In the genomic region with DNA sequence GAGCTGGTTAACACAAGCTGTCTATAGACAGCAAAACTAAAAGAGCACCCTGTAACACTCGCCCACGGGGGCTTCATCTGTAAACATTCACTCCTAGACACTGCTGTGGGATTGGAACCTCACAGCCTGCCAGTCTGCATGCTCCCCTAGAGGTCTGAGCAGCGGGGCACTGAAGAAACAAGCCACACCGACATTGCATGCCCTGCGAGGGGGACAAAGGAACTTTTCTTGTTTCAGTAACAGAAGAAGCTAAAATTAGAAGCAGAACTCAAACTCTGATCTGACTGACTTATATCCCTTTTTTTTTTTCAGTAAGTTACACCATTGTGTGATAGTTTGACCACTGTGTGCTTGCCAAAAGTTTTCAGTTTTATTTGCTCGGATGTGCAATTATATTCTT, we compare ENCODE assay signal across 8 cellular contexts.
A peak's percentile ranks its signal among the peaks of the same experiment; 100 is the strongest.
DNase-seq lines count a peak whose midpoint lies in the region; ATAC-seq and TF ChIP-seq lines count a peak whose summit lies in the region.
"Had no signal": no experiment of that assay in that cellular context is flagged by ENCODE, and none has a peak within 500 bp of the region (broad histone marks: within the 10 kb centered on the region; RNA-seq: fewer than 3 reads in every experiment).

No MANE protein-coding gene starts in this region.

- H3K4me2 ChIP-seq in mammary epithelial cell (ENCODE audit: insufficient read depth, low read depth, low read length) = no peak overlapping the region

- H3K9ac ChIP-seq in mammary epithelial cell (ENCODE audit: insufficient read depth, low read length) (no peak overlapping the region), liver (ENCODE audit: low read depth in 1 of 2, low read length in 2 of 2) (no peak overlapping the region)

- peak overlapping the region; percentile 55 for H2AFZ ChIP-seq in mammary epithelial cell (ENCODE audit: low read depth, low read length)

- dilution Hi-C loops in mammary epithelial cell (cut with HindIII; ENCODE audit: low sequenced_read_pairs) = no loop called here

- H3K27ac ChIP-seq in mammary epithelial cell (ENCODE audit: insufficient read depth, low read depth, low read length) (no peak overlapping the region), liver (ENCODE audit: low read depth in 1 of 2, low read length in 2 of 2) (peak overlapping the region; percentile 32 to 51), thoracic aorta (peak overlapping the region; percentile 64 to 73)

- no peaks in the 10 kb centered on the region for H3K27me3 ChIP-seq in mammary epithelial cell (ENCODE audit: insufficient read depth, low read length)
- H3K27me3 ChIP-seq in liver (ENCODE audit: control insufficient read depth in 4 of 4, insufficient read depth in 4 of 4, low read length in 3 of 4) = no peaks in the 10 kb centered on the region
- no peaks in the 10 kb centered on the region for H3K27me3 ChIP-seq in thoracic aorta (replicated peaks; ENCODE audit: insufficient read depth)

- in situ Hi-C loops in KBM-7 (cut with MboI; ENCODE audit: low pct_unique_long_range_greater_than_20kb, low sequenced_read_pairs) (no loop called here), mammary epithelial cell (cut with MboI; ENCODE audit: low sequenced_read_pairs in 2 of 2) (no loop called here)

- 25% methylated on average over 6 of the region's 6 CpGs for WGBS in mammary epithelial cell (ENCODE audit: low coverage, missing lambda C conversion rate)
- WGBS in liver = 42% methylated on average over 6 of the region's 6 CpGs

- TSS peak; percentile 91 for BruUV-seq in mammary epithelial cell (replicated peaks; lab: Mats Ljungman, UMichigan)

- peaks cover 3% of the 10 kb centered on the region for H3K4me1 ChIP-seq in mammary epithelial cell (ENCODE audit: insufficient read depth, low read length)
- H3K4me1 ChIP-seq in liver (ENCODE audit: control insufficient read depth in 4 of 4, insufficient read depth in 4 of 4, low read length in 3 of 4) = peaks cover 8 to 27% (median 15%) of the 10 kb centered on the region in 4 donors
- peaks cover 46 to 74% of the 10 kb centered on the region in 2 donors for H3K4me1 ChIP-seq in thoracic aorta (ENCODE audit: control insufficient read depth in 1 of 2, low read depth in 2 of 2)

- TF ChIP-seq CTCF in mammary epithelial cell (conservative IDR thresholded peaks at IDR 0.05 in 1 of 2, IDR thresholded peaks at IDR 0.05 in 1 of 2; ENCODE audit: extremely low read depth in 1 of 2, insufficient read depth in 1 of 2, low read depth in 1 of 2, low read length in 2 of 2) (no peak), liver (IDR thresholded peaks at IDR 0.05; ENCODE audit: low read depth, low read length, missing input control) (no peak), thoracic aorta (IDR thresholded peaks at IDR 0.05) (no peak)

- TF ChIP-seq RAD21 in liver (IDR thresholded peaks at IDR 0.05) = no peak

- no peak for ATAC-seq in thoracic aorta (ENCODE audit: insufficient number of reproducible peaks, low FRiP score, low read depth)
- no peak for ATAC-seq in GM18517 (IDR thresholded peaks at IDR 0.05; ENCODE audit: unreplicated experiment)

- H3K9me3 ChIP-seq in mammary epithelial cell (replicated peaks; ENCODE audit: insufficient read depth, low read length) (no peaks in the 10 kb centered on the region), liver (ENCODE audit: control insufficient read depth in 4 of 4, low read length in 3 of 4) (no peaks in the 10 kb centered on the region), thoracic aorta (no peaks in the 10 kb centered on the region)

- H3K79me2 ChIP-seq in mammary epithelial cell (ENCODE audit: insufficient read depth, low read length) = peaks cover 21% of the 10 kb centered on the region

- no peak overlapping the region for H3K4me3 ChIP-seq in mammary epithelial cell (replicated peaks in 1 of 3; ENCODE audit: insufficient read depth in 1 of 3, low read depth in 2 of 3, low read length in 3 of 3)
- no peak overlapping the region for H3K4me3 ChIP-seq in liver (ENCODE audit: low read depth in 1 of 3, low read length in 3 of 3)
- peak overlapping the region; percentile 60 for H3K4me3 ChIP-seq in thoracic aorta

- H3K36me3 ChIP-seq in mammary epithelial cell (ENCODE audit: insufficient read depth, low read length) (no peaks in the 10 kb centered on the region), liver (ENCODE audit: control insufficient read depth in 4 of 4, insufficient read depth in 3 of 4, low read depth in 1 of 4, low read length in 3 of 4) (no peaks in the 10 kb centered on the region), thoracic aorta (no peaks in the 10 kb centered on the region)

- H4K20me1 ChIP-seq in mammary epithelial cell (ENCODE audit: insufficient read depth, low read length) = no peaks in the 10 kb centered on the region

- CTCF ChIA-PET in mammary epithelial cell (lab: Charles Lee; ENCODE audit: low non-redundant PET) = interaction anchor here (0.6 kb wide), 1 partner anchor 8 kb away, joined by 4 read pairs; no protein-coding TSS in a partner anchor

- DNase-seq in KBM-7 (peak; percentile 62), mammary epithelial cell (no peak), thoracic aorta (ENCODE audit: low spot score) (no peak), OCI-M2 (lab: John Stamatoyannopoulos, UW; ENCODE audit: unreplicated experiment) (no peak), iPS-NIHi7 (ENCODE audit: extremely low spot score) (no peak)
- DNase-seq: NCI-H774 had no signal

- intact Hi-C loops in mammary epithelial cell (cut with micrococcal nuclease) = no loop called here

TF ChIP-seq in liver, 16 proteins besides CTCF, POLR2A, EP300 and RAD21:
- TF ChIP-seq JUND (IDR thresholded peaks at IDR 0.05) (no peak), FOXA2 (IDR thresholded peaks at IDR 0.05) (no peak), YY1 (IDR thresholded peaks at IDR 0.05) (peak; percentile 35), FOXA1 (IDR thresholded peaks at IDR 0.05) (no peak)
- TF ChIP-seq, protein P1, sequence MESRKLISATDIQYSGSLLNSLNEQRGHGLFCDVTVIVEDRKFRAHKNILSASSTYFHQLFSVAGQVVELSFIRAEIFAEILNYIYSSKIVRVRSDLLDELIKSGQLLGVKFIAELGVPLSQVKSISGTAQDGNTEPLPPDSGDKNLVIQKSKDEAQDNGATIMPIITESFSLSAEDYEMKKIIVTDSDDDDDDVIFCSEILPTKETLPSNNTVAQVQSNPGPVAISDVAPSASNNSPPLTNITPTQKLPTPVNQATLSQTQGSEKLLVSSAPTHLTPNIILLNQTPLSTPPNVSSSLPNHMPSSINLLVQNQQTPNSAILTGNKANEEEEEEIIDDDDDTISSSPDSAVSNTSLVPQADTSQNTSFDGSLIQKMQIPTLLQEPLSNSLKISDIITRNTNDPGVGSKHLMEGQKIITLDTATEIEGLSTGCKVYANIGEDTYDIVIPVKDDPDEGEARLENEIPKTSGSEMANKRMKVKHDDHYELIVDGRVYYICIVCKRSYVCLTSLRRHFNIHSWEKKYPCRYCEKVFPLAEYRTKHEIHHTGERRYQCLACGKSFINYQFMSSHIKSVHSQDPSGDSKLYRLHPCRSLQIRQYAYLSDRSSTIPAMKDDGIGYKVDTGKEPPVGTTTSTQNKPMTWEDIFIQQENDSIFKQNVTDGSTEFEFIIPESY (IDR thresholded peaks at IDR 0.05) = no peak
- TF ChIP-seq, protein P2, sequence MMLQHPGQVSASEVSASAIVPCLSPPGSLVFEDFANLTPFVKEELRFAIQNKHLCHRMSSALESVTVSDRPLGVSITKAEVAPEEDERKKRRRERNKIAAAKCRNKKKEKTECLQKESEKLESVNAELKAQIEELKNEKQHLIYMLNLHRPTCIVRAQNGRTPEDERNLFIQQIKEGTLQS (IDR thresholded peaks at IDR 0.05) = no peak
- TF ChIP-seq, protein P3, sequence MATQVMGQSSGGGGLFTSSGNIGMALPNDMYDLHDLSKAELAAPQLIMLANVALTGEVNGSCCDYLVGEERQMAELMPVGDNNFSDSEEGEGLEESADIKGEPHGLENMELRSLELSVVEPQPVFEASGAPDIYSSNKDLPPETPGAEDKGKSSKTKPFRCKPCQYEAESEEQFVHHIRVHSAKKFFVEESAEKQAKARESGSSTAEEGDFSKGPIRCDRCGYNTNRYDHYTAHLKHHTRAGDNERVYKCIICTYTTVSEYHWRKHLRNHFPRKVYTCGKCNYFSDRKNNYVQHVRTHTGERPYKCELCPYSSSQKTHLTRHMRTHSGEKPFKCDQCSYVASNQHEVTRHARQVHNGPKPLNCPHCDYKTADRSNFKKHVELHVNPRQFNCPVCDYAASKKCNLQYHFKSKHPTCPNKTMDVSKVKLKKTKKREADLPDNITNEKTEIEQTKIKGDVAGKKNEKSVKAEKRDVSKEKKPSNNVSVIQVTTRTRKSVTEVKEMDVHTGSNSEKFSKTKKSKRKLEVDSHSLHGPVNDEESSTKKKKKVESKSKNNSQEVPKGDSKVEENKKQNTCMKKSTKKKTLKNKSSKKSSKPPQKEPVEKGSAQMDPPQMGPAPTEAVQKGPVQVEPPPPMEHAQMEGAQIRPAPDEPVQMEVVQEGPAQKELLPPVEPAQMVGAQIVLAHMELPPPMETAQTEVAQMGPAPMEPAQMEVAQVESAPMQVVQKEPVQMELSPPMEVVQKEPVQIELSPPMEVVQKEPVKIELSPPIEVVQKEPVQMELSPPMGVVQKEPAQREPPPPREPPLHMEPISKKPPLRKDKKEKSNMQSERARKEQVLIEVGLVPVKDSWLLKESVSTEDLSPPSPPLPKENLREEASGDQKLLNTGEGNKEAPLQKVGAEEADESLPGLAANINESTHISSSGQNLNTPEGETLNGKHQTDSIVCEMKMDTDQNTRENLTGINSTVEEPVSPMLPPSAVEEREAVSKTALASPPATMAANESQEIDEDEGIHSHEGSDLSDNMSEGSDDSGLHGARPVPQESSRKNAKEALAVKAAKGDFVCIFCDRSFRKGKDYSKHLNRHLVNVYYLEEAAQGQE (IDR thresholded peaks at IDR 0.05) = no peak
